ENCODE assay signal across 9 cellular contexts in genomic region chr1:205317311-205317917, GRCh38. TPM values are rescaled to one million over a fixed set of nuclear protein-coding genes. Genes with fewer than 3 reads are reported as not detected.
DNase-seq lines count a peak whose midpoint lies in the region; ATAC-seq and TF ChIP-seq lines count a peak whose summit lies in the region.
"Had no signal": no experiment of that assay in that cellular context is flagged by ENCODE, and none has a peak within 500 bp of the region (broad histone marks: within the 10 kb centered on the region; RNA-seq: fewer than 3 reads in every experiment).

No MANE protein-coding gene starts in this region.

- peaks cover 89% of the 10 kb centered on the region for H3K4me1 ChIP-seq in OCI-LY7 (ENCODE audit: insufficient read depth, low read length, poor library complexity, severe bottlenecking)

- ATAC-seq in GM19397 (IDR thresholded peaks at IDR 0.05; ENCODE audit: unreplicated experiment), result no peak
- no peak for ATAC-seq in GM21529 (IDR thresholded peaks at IDR 0.05; ENCODE audit: unreplicated experiment)

- no peaks in the 10 kb centered on the region for H3K36me3 ChIP-seq in OCI-LY7 (ENCODE audit: insufficient read depth, low read length)

- intact Hi-C loops in OCI-LY7 (cut with micrococcal nuclease; ENCODE audit: unreplicated experiment), result loop anchor here (10.0 kb wide), 2 partner anchors 803 to 1993 kb away; partner anchors contain the start of gene MDM4

- no peaks in the 10 kb centered on the region for H3K9me3 ChIP-seq in OCI-LY7 (ENCODE audit: low read length)
- H3K9me3 ChIP-seq: SJSA1 had no signal

- H3K27ac ChIP-seq in OCI-LY7 (ENCODE audit: low read depth, low read length, poor library complexity, severe bottlenecking), result no peak overlapping the region
- peak overlapping the region; percentile 97 for H3K27ac ChIP-seq in epithelial cell of prostate
- H3K27ac ChIP-seq: SJSA1 had no signal

- H3K4me3 ChIP-seq in OCI-LY7 (ENCODE audit: low read depth, low read length, poor library complexity, severe bottlenecking), result no peak overlapping the region
- H3K4me3 ChIP-seq: SJSA1 had no signal

- H4K20me1 ChIP-seq in OCI-LY7 (ENCODE audit: insufficient read depth, low read length), result peaks cover 4% of the 10 kb centered on the region; the same call in 1 of the 2 replicates

- peaks cover 62% of the 10 kb centered on the region; the same call in 1 of the 2 replicates for H3K79me2 ChIP-seq in OCI-LY7 (ENCODE audit: insufficient read depth, low read depth, low read length)

- H3K4me2 ChIP-seq in OCI-LY7 (ENCODE audit: low read length), result peak overlapping the region; percentile 94

- DNase-seq in DMS 273 (lab: John Stamatoyannopoulos, UW; ENCODE audit: unreplicated experiment), result peak; percentile 65
- no peak for DNase-seq in DMS 273 treated with DMSO at 0.1 percent for 48 hours (lab: John Stamatoyannopoulos, UW)
- DNase-seq in OCI-LY7 (ENCODE audit: low spot score), result no peak
- no peak for DNase-seq in epithelial cell of prostate (ENCODE audit: low read depth, low spot score)
- DNase-seq in nucleus accumbens (lab: John Stamatoyannopoulos, UW), result peak in 34 of 56 donors; percentile 6 to 73 (median 24)
- no peak for DNase-seq in GM19238 (ENCODE audit: insufficient read length, low spot score)

- TF ChIP-seq CTCF in OCI-LY7 (conservative IDR thresholded peaks at IDR 0.05; ENCODE audit: low read length), result 0 out of 2 replicates have a peak, but pooled peaks have one; percentile 14

- no peak overlapping the region for H2AFZ ChIP-seq in OCI-LY7 (ENCODE audit: low read length)

- H3K9me2 ChIP-seq in OCI-LY7 (ENCODE audit: insufficient read depth, low read length), result no peaks in the 10 kb centered on the region

- POLR2A ChIA-PET in OCI-LY7 (lab: Charles Lee), result interaction anchor here (1.1 to 15.8 kb wide), 2 partner anchors 23 to 32 kb away, joined by 3 to 162 read pairs; no protein-coding TSS in a partner anchor

- BruUV-seq in OCI-LY7 (replicated peaks; lab: Mats Ljungman, UMichigan), result no TSS peak

- CTCF ChIA-PET in OCI-LY7 (lab: Charles Lee; ENCODE audit: unreplicated experiment), result interaction anchor here (0.6 to 1.2 kb wide), 3 partner anchors 16 to 693 kb away, joined by 3 read pairs; no protein-coding TSS in a partner anchor

RNA-seq across cellular contexts. Expression of gene NUAK2, which starts 4.1 kb away (rescaled TPM):
- 6.5 and 9.1 TPM in 2 replicates for total RNA-seq in OCI-LY7 (2014; rRNA removed; shearing (Covaris generic))
- 5.3 and 7.9 TPM in 2 replicates for total RNA-seq in OCI-LY7 (2022)

RNA-seq across cellular contexts. Expression of gene KLHDC8A, which starts 39.3 kb away (rescaled TPM):
- not detected in 2 replicates for total RNA-seq in OCI-LY7 (2014; rRNA removed; shearing (Covaris generic))
- total RNA-seq in OCI-LY7 (2022), result not detected in 2 replicates
- total RNA-seq: SJSA1 had no signal

Comparison
In these comparisons a context has a peak if more than half of its experiments do, and no peak if none do; other contexts are left out.
1. DNase-seq: peak in DMS 273 (single experiment) and nucleus accumbens (34 of 56); none in DMS 273 treated with DMSO at 0.1 percent for 48 hours (single experiment), OCI-LY7 (single experiment), epithelial cell of prostate (single experiment) and GM19238 (single experiment).